ENCODE assay signal across 8 cellular contexts in genomic region chr1:228141871-228142615, GRCh38. TPM values are rescaled to one million over a fixed set of nuclear protein-coding genes. Genes with fewer than 3 reads are reported as not detected.
A peak's percentile ranks its signal among the peaks of the same experiment; 100 is the strongest.
DNase-seq lines count a peak whose midpoint lies in the region; ATAC-seq, FAIRE-seq and TF ChIP-seq lines count a peak whose summit lies in the region.

No MANE protein-coding gene starts in this region.

- peak overlapping the region; percentile 97 for H3K27ac Mint-ChIP-seq in activated CD4-positive, alpha-beta T cell treated with anti-CD3 and anti-CD28 coated beads, Interleukin-2, amount 10 ng/mL, durations not matched to agents 24 days and 14 days
- peak overlapping the region; percentile 99 for H3K27ac Mint-ChIP-seq in activated CD8-positive, alpha-beta T cell treated with anti-CD3 and anti-CD28 coated beads, Interleukin-2, amount 10 ng/mL, durations not matched to agents 7 days and 5 days

- CTCF ChIA-PET in activated CD8-positive, alpha-beta T cell treated with anti-CD3 and anti-CD28 coated beads, Interleukin-2, amount 10 ng/mL, durations not matched to agents 7 days and 5 days (lab: Charles Lee) = interaction anchor here (1.7 to 2.3 kb wide), 2 partner anchors 11 to 23 kb away, joined by 6 to 7 read pairs; partner anchors contain the start of gene IBA57

- H3K36me3 Mint-ChIP-seq in activated CD4-positive, alpha-beta T cell treated with anti-CD3 and anti-CD28 coated beads, Interleukin-2, amount 10 ng/mL, durations not matched to agents 24 days and 14 days (ENCODE audit: low read depth) = peaks cover 25% of the 10 kb centered on the region
- H3K36me3 Mint-ChIP-seq in activated CD8-positive, alpha-beta T cell treated with anti-CD3 and anti-CD28 coated beads, Interleukin-2, amount 10 ng/mL, durations not matched to agents 7 days and 5 days (ENCODE audit: low read depth) = peaks cover 32% of the 10 kb centered on the region

- peak; percentile 58 for DNase-seq in activated CD4-positive, alpha-beta T cell treated with anti-CD3 and anti-CD28 coated beads, Interleukin-2, amount 10 ng/mL, durations not matched to agents 24 days and 14 days
- no peak for DNase-seq in activated CD4-positive, alpha-beta T cell treated with anti-CD3 and anti-CD28 coated beads for 1 hour
- no peak for DNase-seq in activated CD8-positive, alpha-beta T cell treated with anti-CD3 and anti-CD28 coated beads, Interleukin-2, amount 10 ng/mL, durations not matched to agents 7 days and 5 days
- DNase-seq in keratinocyte (ENCODE audit: low read depth, low spot score) (no peak), substantia nigra (lab: John Stamatoyannopoulos, UW) (peak in 1 of 49 donors; percentile 37), cortex of kidney (lab: John Stamatoyannopoulos, UW) (no peak), NCI-H2196 (lab: John Stamatoyannopoulos, UW; ENCODE audit: unreplicated experiment) (no peak), pons (ENCODE audit: low spot score) (no peak)

- FAIRE-seq in keratinocyte (lab: Jason Lieb, UNC) = peak; percentile 87

- H3K9me1 ChIP-seq in keratinocyte (ENCODE audit: control insufficient read depth, extremely low read depth, insufficient read depth, low read length) = peaks cover 2% of the 10 kb centered on the region

- no peaks in the 10 kb centered on the region for H3K27me3 ChIP-seq in keratinocyte (ENCODE audit: control insufficient read depth, extremely low read depth, insufficient read depth, low read length)

- peak overlapping the region; percentile 82 for H3K27ac ChIP-seq in keratinocyte (ENCODE audit: control insufficient read depth, insufficient read depth, low read length)
- peak overlapping the region; percentile 90 for H3K27ac ChIP-seq in substantia nigra (ENCODE audit: low read depth, low read length, poor library complexity, severe bottlenecking)

- H3K9ac ChIP-seq in keratinocyte (ENCODE audit: control insufficient read depth, extremely low read depth, insufficient read depth, low read length) = peak overlapping the region; percentile 86

- peaks cover 19 to 30% of the 10 kb centered on the region in 2 experiments for H3K36me3 ChIP-seq in keratinocyte (ENCODE audit: control insufficient read depth in 2 of 2, extremely low read depth in 1 of 2, insufficient read depth in 2 of 2, low read length in 2 of 2)

- peak overlapping the region; percentile 98 for H3K4me3 Mint-ChIP-seq in activated CD4-positive, alpha-beta T cell treated with anti-CD3 and anti-CD28 coated beads, Interleukin-2, amount 10 ng/mL, durations not matched to agents 24 days and 14 days
- H3K4me3 Mint-ChIP-seq in activated CD8-positive, alpha-beta T cell treated with anti-CD3 and anti-CD28 coated beads, Interleukin-2, amount 10 ng/mL, durations not matched to agents 7 days and 5 days = peak overlapping the region; percentile 100

- ATAC-seq in activated CD8-positive, alpha-beta T cell treated with anti-CD3 and anti-CD28 coated beads, Interleukin-2, amount 10 ng/mL, durations not matched to agents 7 days and 5 days = no peak

- TF ChIP-seq CTCF in keratinocyte (optimal IDR thresholded peaks at IDR 0.05 in 1 of 3, IDR thresholded peaks at IDR 0.05 in 1 of 3, conservative IDR thresholded peaks at IDR 0.05 in 1 of 3; ENCODE audit: extremely low read depth in 1 of 3, insufficient read depth in 2 of 3, low read length in 3 of 3) = no peak

- H3K9me3 ChIP-seq in keratinocyte (ENCODE audit: control insufficient read depth, low read depth, low read length) = no peaks in the 10 kb centered on the region

- H2AFZ ChIP-seq in keratinocyte (ENCODE audit: control insufficient read depth, low read length) = no peak overlapping the region

- peaks cover 23% of the 10 kb centered on the region for H4K20me1 ChIP-seq in keratinocyte (ENCODE audit: control insufficient read depth, extremely low read depth, insufficient read depth, low read length)

- POLR2A ChIA-PET in activated CD8-positive, alpha-beta T cell treated with anti-CD3 and anti-CD28 coated beads, Interleukin-2, amount 10 ng/mL, durations not matched to agents 7 days and 5 days (lab: Charles Lee) = interaction anchor here (1.1 to 6.1 kb wide), 4 partner anchors 10 to 33 kb away, joined by 3 to 38 read pairs (median 21); partner anchors contain the start of gene IBA57

- H3K4me1 ChIP-seq in keratinocyte (ENCODE audit: control insufficient read depth, extremely low read depth, insufficient read depth, low read length) = peaks cover 35% of the 10 kb centered on the region

- peak overlapping the region; percentile 84 to 96 (median 89) for H3K4me3 ChIP-seq in keratinocyte (ENCODE audit: control insufficient read depth in 2 of 3, extremely low read depth in 1 of 3, insufficient read depth in 2 of 3, low read depth in 1 of 3, low read length in 3 of 3)

- peak overlapping the region; percentile 98 for H3K4me2 ChIP-seq in keratinocyte (ENCODE audit: control insufficient read depth, extremely low read depth, insufficient read depth, low read depth, low read length)

- peaks cover 13% of the 10 kb centered on the region for H3K27me3 Mint-ChIP-seq in activated CD4-positive, alpha-beta T cell treated with anti-CD3 and anti-CD28 coated beads, Interleukin-2, amount 10 ng/mL, durations not matched to agents 24 days and 14 days
- no peaks in the 10 kb centered on the region for H3K27me3 Mint-ChIP-seq in activated CD8-positive, alpha-beta T cell treated with anti-CD3 and anti-CD28 coated beads, Interleukin-2, amount 10 ng/mL, durations not matched to agents 7 days and 5 days (ENCODE audit: low read depth)

- intact Hi-C loops in activated CD4-positive, alpha-beta T cell treated with anti-CD3 and anti-CD28 coated beads, Interleukin-2, amount 10 ng/mL, durations not matched to agents 24 days and 14 days (cut with micrococcal nuclease) = loop anchor here (2.0 to 5.0 kb wide), 4 partner anchors 135 to 359 kb away; partner anchors contain the start of gene TRIM11

- H3K9me3 Mint-ChIP-seq in activated CD4-positive, alpha-beta T cell treated with anti-CD3 and anti-CD28 coated beads, Interleukin-2, amount 10 ng/mL, durations not matched to agents 24 days and 14 days = no peaks in the 10 kb centered on the region
- no peaks in the 10 kb centered on the region for H3K9me3 Mint-ChIP-seq in activated CD8-positive, alpha-beta T cell treated with anti-CD3 and anti-CD28 coated beads, Interleukin-2, amount 10 ng/mL, durations not matched to agents 7 days and 5 days (ENCODE audit: insufficient read depth)

- H3K4me1 Mint-ChIP-seq in activated CD4-positive, alpha-beta T cell treated with anti-CD3 and anti-CD28 coated beads, Interleukin-2, amount 10 ng/mL, durations not matched to agents 24 days and 14 days = peaks cover 26% of the 10 kb centered on the region
- H3K4me1 Mint-ChIP-seq in activated CD8-positive, alpha-beta T cell treated with anti-CD3 and anti-CD28 coated beads, Interleukin-2, amount 10 ng/mL, durations not matched to agents 7 days and 5 days (ENCODE audit: low read depth) = peaks cover 33% of the 10 kb centered on the region

- dilution Hi-C loops in keratinocyte (cut with MboI; ENCODE audit: extremely low pct_ligation_motif_present, low sequenced_read_pairs) = no loop called here

- peaks cover 69% of the 10 kb centered on the region for H3K79me2 ChIP-seq in keratinocyte (ENCODE audit: control insufficient read depth, insufficient read depth, low read length)

RNA-seq across cellular contexts. Expression of gene GUK1, which starts 2.0 kb away (rescaled TPM):
- 211 and 222 TPM in 2 replicates for total RNA-seq in activated CD4-positive, alpha-beta T cell treated with anti-CD3 and anti-CD28 coated beads, Interleukin-2, amount 10 ng/mL, durations not matched to agents 24 days and 14 days
- 100 to 1,000 TPM; 339 to 344 TPM for total RNA-seq in activated CD8-positive, alpha-beta T cell treated with anti-CD3 and anti-CD28 coated beads, Interleukin-2, amount 10 ng/mL, durations not matched to agents 7 days and 5 days
- 412 to 877 TPM (median 450 TPM) in 3 replicates for polyA plus RNA-seq in keratinocyte
- polyA plus RNA-seq in keratinocyte (2011; ENCODE audit: low read depth) = 259 TPM
- polyA plus RNA-seq in keratinocyte (2011; cell fraction: cytosol; rRNA removed) = 279 and 743 TPM in 2 replicates
- 254 and 303 TPM in 2 replicates for polyA plus RNA-seq in keratinocyte (2011; cell fraction: nucleus; rRNA removed)
- polyA plus RNA-seq in keratinocyte (2012; ENCODE audit: low replicate concordance) = 421 and 447 TPM in 2 replicates
- polyA minus RNA-seq in keratinocyte = 198 to 329 TPM (median 216 TPM) in 3 replicates
- 557 TPM for polyA minus RNA-seq in keratinocyte (2011; cell fraction: cytosol; rRNA and poly(A)+ RNA removed)
- polyA minus RNA-seq in keratinocyte (2011; cell fraction: nucleus; rRNA and poly(A)+ RNA removed) = 106 and 141 TPM in 2 replicates

RNA-seq across cellular contexts. Expression of gene GJC2, which starts 7.7 kb away (rescaled TPM):
- 0.69 and 0.96 TPM in 2 replicates for total RNA-seq in activated CD4-positive, alpha-beta T cell treated with anti-CD3 and anti-CD28 coated beads, Interleukin-2, amount 10 ng/mL, durations not matched to agents 24 days and 14 days
- 1 to 10 TPM; 4.1 to 4.4 TPM for total RNA-seq in activated CD8-positive, alpha-beta T cell treated with anti-CD3 and anti-CD28 coated beads, Interleukin-2, amount 10 ng/mL, durations not matched to agents 7 days and 5 days
- polyA plus RNA-seq in keratinocyte = 0.37 to 0.63 TPM (median 0.58 TPM) in 3 replicates
- polyA plus RNA-seq in keratinocyte (2011; ENCODE audit: low read depth) = 0.39 TPM
- polyA plus RNA-seq in keratinocyte (2011; cell fraction: cytosol; rRNA removed) = 0.17 and 0.52 TPM in 2 replicates
- polyA plus RNA-seq in keratinocyte (2011; cell fraction: nucleus; rRNA removed) = 0.56 and 0.79 TPM in 2 replicates
- 0.73 and 0.81 TPM in 2 replicates for polyA plus RNA-seq in keratinocyte (2012; ENCODE audit: low replicate concordance)
- 0.33 to 0.52 TPM (median 0.51 TPM) in 3 replicates for polyA minus RNA-seq in keratinocyte
- 2.9 TPM for polyA minus RNA-seq in keratinocyte (2011; cell fraction: cytosol; rRNA and poly(A)+ RNA removed)
- polyA minus RNA-seq in keratinocyte (2011; cell fraction: nucleus; rRNA and poly(A)+ RNA removed) = 0.31 and 1.1 TPM in 2 replicates

RNA-seq across cellular contexts. Expression of gene IBA57, which starts 23.6 kb away (rescaled TPM):
- 10.8 and 11.4 TPM in 2 replicates for total RNA-seq in activated CD4-positive, alpha-beta T cell treated with anti-CD3 and anti-CD28 coated beads, Interleukin-2, amount 10 ng/mL, durations not matched to agents 24 days and 14 days
- total RNA-seq in activated CD8-positive, alpha-beta T cell treated with anti-CD3 and anti-CD28 coated beads, Interleukin-2, amount 10 ng/mL, durations not matched to agents 7 days and 5 days = 1 to 10 TPM; 7.5 to 8.9 TPM
- polyA plus RNA-seq in keratinocyte = 1.5 to 3.4 TPM (median 2.8 TPM) in 3 replicates
- polyA plus RNA-seq in keratinocyte (2011; ENCODE audit: low read depth) = 0.85 TPM
- 1.3 and 2.7 TPM in 2 replicates for polyA plus RNA-seq in keratinocyte (2011; cell fraction: cytosol; rRNA removed)
- polyA plus RNA-seq in keratinocyte (2011; cell fraction: nucleus; rRNA removed) = 3.7 and 5.4 TPM in 2 replicates
- polyA plus RNA-seq in keratinocyte (2012; ENCODE audit: low replicate concordance) = 1.3 and 3.6 TPM in 2 replicates
- polyA minus RNA-seq in keratinocyte = 1.6 to 3.0 TPM (median 1.9 TPM) in 3 replicates
- 1.9 TPM for polyA minus RNA-seq in keratinocyte (2011; cell fraction: cytosol; rRNA and poly(A)+ RNA removed)
- polyA minus RNA-seq in keratinocyte (2011; cell fraction: nucleus; rRNA and poly(A)+ RNA removed) = 3.6 and 3.9 TPM in 2 replicates

RNA-seq across cellular contexts. Expression of gene MRPL55, which starts 32.9 kb away (rescaled TPM):
- 55.2 and 62.2 TPM in 2 replicates for total RNA-seq in activated CD4-positive, alpha-beta T cell treated with anti-CD3 and anti-CD28 coated beads, Interleukin-2, amount 10 ng/mL, durations not matched to agents 24 days and 14 days
- total RNA-seq in activated CD8-positive, alpha-beta T cell treated with anti-CD3 and anti-CD28 coated beads, Interleukin-2, amount 10 ng/mL, durations not matched to agents 7 days and 5 days = 10 to 100 TPM; 51.1 to 60.7 TPM
- polyA plus RNA-seq in keratinocyte = 28.4 to 53.7 TPM (median 49.3 TPM) in 3 replicates
- polyA plus RNA-seq in keratinocyte (2011; ENCODE audit: low read depth) = 23.9 TPM
- 22.0 and 52.1 TPM in 2 replicates for polyA plus RNA-seq in keratinocyte (2011; cell fraction: cytosol; rRNA removed)
- polyA plus RNA-seq in keratinocyte (2011; cell fraction: nucleus; rRNA removed) = 47.4 and 62.3 TPM in 2 replicates
- polyA plus RNA-seq in keratinocyte (2012; ENCODE audit: low replicate concordance) = 34.4 and 51.8 TPM in 2 replicates
- polyA minus RNA-seq in keratinocyte = 19.2 to 36.3 TPM (median 26.1 TPM) in 3 replicates
- 48.9 TPM for polyA minus RNA-seq in keratinocyte (2011; cell fraction: cytosol; rRNA and poly(A)+ RNA removed)
- polyA minus RNA-seq in keratinocyte (2011; cell fraction: nucleus; rRNA and poly(A)+ RNA removed) = 9.9 and 18.3 TPM in 2 replicates

RNA-seq across cellular contexts. Expression of gene C1orf35, which starts 38.9 kb away (rescaled TPM):
- total RNA-seq in activated CD4-positive, alpha-beta T cell treated with anti-CD3 and anti-CD28 coated beads, Interleukin-2, amount 10 ng/mL, durations not matched to agents 24 days and 14 days = 27.5 and 33.0 TPM in 2 replicates
- total RNA-seq in activated CD8-positive, alpha-beta T cell treated with anti-CD3 and anti-CD28 coated beads, Interleukin-2, amount 10 ng/mL, durations not matched to agents 7 days and 5 days = 10 to 100 TPM; 24.7 to 25.6 TPM
- polyA plus RNA-seq in keratinocyte = 8.2 to 11.9 TPM (median 10.0 TPM) in 3 replicates
- 8.0 TPM for polyA plus RNA-seq in keratinocyte (2011; ENCODE audit: low read depth)
- polyA plus RNA-seq in keratinocyte (2011; cell fraction: cytosol; rRNA removed) = 4.4 and 10.2 TPM in 2 replicates
- polyA plus RNA-seq in keratinocyte (2011; cell fraction: nucleus; rRNA removed) = 21.2 and 27.6 TPM in 2 replicates
- 12.5 and 16.4 TPM in 2 replicates for polyA plus RNA-seq in keratinocyte (2012; ENCODE audit: low replicate concordance)
- polyA minus RNA-seq in keratinocyte = 0.99 to 7.7 TPM (median 1.2 TPM) in 3 replicates
- 7.7 TPM for polyA minus RNA-seq in keratinocyte (2011; cell fraction: cytosol; rRNA and poly(A)+ RNA removed)
- polyA minus RNA-seq in keratinocyte (2011; cell fraction: nucleus; rRNA and poly(A)+ RNA removed) = 2.4 and 2.8 TPM in 2 replicates
